26 cellular contexts compared by ENCODE assay signal in genomic region chr11:103604310-103604709, GRCh38.
"Had no signal": no experiment of that assay in that cellular context is flagged by ENCODE, and none has a peak within 500 bp of the region (broad histone marks: within the 10 kb centered on the region; RNA-seq: fewer than 3 reads in every experiment).

No MANE protein-coding gene starts in this region.

- DNase-seq: naive thymus-derived CD4-positive, alpha-beta T cell; natural killer cell; occipital lobe; ovary; posterior cingulate gyrus; psoas muscle; right cardiac atrium; spleen; stimulated activated CD4-positive, alpha-beta T cell treated with anti-CD3 and anti-CD28 coated beads, Interleukin-12 subunit alpha, Interleukin-12 subunit beta, amount 100 ng/mL, for 4 hours; stimulated activated CD4-positive, alpha-beta T cell treated with anti-CD3 and anti-CD28 coated beads, Interleukin-1b, Interleukin-23, amount 100 ng/mL, for 48 hours; stimulated activated CD4-positive, alpha-beta T cell treated with anti-CD3 and anti-CD28 coated beads, Interleukin-2, amount 100 ng/mL, for 48 hours; stimulated activated CD4-positive, alpha-beta T cell treated with anti-CD3 and anti-CD28 coated beads, Interleukin-4, amount 100 ng/mL, for 24 hours; stimulated activated naive B cell treated with anti-CD40 and anti-IgM and Interleukin-4, amounts not matched to agents 10 μg/mL and 1 μg/mL and 100 μg/mL, for 72 hours; stimulated activated naive CD4-positive, alpha-beta T cell treated with Interleukin-2 at 50 U/mL for 16 hours; stomach; thyroid gland; upper lobe of right lung; uterus had no signal

- H3K27ac ChIP-seq: neural progenitor cell, ovary, parathyroid adenoma, psoas muscle, skin epidermis, spleen, stomach, thoracic aorta, thyroid gland, tibial nerve, upper lobe of right lung, uterus had no signal

- H3K9me3 ChIP-seq: ovary, psoas muscle, spleen, stomach, thoracic aorta, thyroid gland, tibial nerve, upper lobe of right lung, uterus had no signal

- H3K4me3 ChIP-seq: neural progenitor cell, ovary, psoas muscle, skin epidermis, smooth muscle cell, spleen, stomach, thoracic aorta, thyroid gland, tibial nerve, upper lobe of right lung, uterus had no signal

- H3K9ac ChIP-seq: neural progenitor cell, parathyroid adenoma had no signal

- H3K36me3 ChIP-seq: neural progenitor cell, ovary, spleen, stomach, thoracic aorta, thyroid gland, tibial nerve, upper lobe of right lung, uterus had no signal

- H3K4me1 ChIP-seq: neural progenitor cell, parathyroid adenoma, psoas muscle, spleen, stomach, thyroid gland, tibial nerve, upper lobe of right lung, uterus had no signal

- H3K4me2 ChIP-seq: neural progenitor cell, smooth muscle cell had no signal

- ATAC-seq: naive thymus-derived CD4-positive, alpha-beta T cell; natural killer cell; psoas muscle; right cardiac atrium; sciatic nerve; stimulated activated effector memory CD8-positive, alpha-beta T cell treated with anti-CD3 and anti-CD28 coated beads, Interleukin-12 subunit alpha, Interleukin-12 subunit beta, amount 100 ng/mL, for 72 hours; stimulated activated naive B cell treated with anti-CD40 and anti-IgM and Interleukin-4, amounts not matched to agents 10 μg/mL and 1 μg/mL and 100 μg/mL, for 72 hours; upper lobe of right lung had no signal

- H2AFZ ChIP-seq: neural progenitor cell, parathyroid adenoma had no signal

- H3K27me3 ChIP-seq: neural progenitor cell, ovary, stomach, thyroid gland, tibial nerve, upper lobe of right lung, uterus had no signal

- H3K79me2 ChIP-seq: parathyroid adenoma had no signal
